ENCODE assay signal across 17 cellular contexts in the genomic region with DNA sequence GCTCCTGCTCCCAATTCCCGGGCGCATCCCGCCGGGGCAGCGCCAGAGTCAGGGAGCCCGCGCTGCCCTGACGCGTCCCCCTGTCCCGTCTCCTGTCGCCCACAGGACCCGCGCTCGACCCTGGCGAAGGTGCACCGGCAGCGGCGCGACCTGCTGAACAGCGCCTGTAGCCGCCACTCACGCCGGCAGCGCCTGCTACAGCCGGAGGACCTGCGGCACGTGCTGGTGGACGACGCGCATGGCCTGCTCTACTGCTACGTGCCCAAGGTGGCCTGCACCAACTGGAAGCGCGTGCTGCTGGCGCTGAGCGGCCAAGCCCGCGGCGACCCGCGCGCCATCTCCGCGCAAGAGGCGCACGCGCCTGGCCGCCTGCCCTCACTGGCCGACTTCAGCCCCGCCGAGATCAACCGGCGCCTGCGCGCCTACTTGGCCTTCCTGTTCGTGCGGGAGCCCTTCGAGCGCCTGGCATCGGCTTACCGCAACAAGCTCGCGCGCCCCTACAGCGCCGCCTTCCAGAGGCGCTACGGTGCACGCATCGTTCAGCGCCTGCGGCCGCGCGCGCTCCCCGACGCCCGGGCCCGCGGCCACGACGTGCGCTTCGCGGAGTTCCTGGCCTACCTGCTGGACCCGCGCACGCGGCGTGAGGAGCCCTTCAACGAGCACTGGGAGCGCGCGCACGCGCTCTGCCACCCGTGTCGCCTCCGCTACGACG. TPM values are rescaled to one million over a fixed set of nuclear protein-coding genes. Genes with fewer than 3 reads are reported as not detected.
DNase-seq lines count a peak whose midpoint lies in the region; ATAC-seq, FAIRE-seq and TF ChIP-seq lines count a peak whose summit lies in the region.
"Had no signal": no experiment of that assay in that cellular context is flagged by ENCODE, and none has a peak within 500 bp of the region (broad histone marks: within the 10 kb centered on the region; RNA-seq: fewer than 3 reads in every experiment).

No MANE protein-coding gene starts in this region.

- TF ChIP-seq CTCF in endothelial cell of umbilical vein (IDR thresholded peaks at IDR 0.05; ENCODE audit: extremely low read depth in 1 of 2, insufficient read depth in 1 of 2, low read depth in 1 of 2, low read length in 2 of 2) (no peak), neutrophil (IDR thresholded peaks at IDR 0.05) (no peak), upper lobe of right lung (IDR thresholded peaks at IDR 0.05) (no peak)

- dilution Hi-C loops in endothelial cell of umbilical vein (cut with MboI; ENCODE audit: extremely low pct_ligation_motif_present, low sequenced_read_pairs): no loop called here

- H3K27ac ChIP-seq in endothelial cell of umbilical vein (ENCODE audit: insufficient read depth, low read depth, low read length): no peak overlapping the region
- H3K27ac ChIP-seq in neutrophil: peak overlapping the region; percentile 89
- H3K27ac ChIP-seq in upper lobe of right lung: no peak overlapping the region
- H3K27ac ChIP-seq: brain microvascular endothelial cell, tibial nerve had no signal

- H3K4me1 Mint-ChIP-seq in activated naive CD8-positive, alpha-beta T cell treated with anti-CD3 and anti-CD28 coated beads, Interleukin-2, amount 10 ng/mL, durations not matched to agents 7 days and 5 days: peaks cover 8% of the 10 kb centered on the region
- peaks cover 5% of the 10 kb centered on the region for H3K4me1 Mint-ChIP-seq in activated naive CD8-positive, alpha-beta T cell treated with anti-CD3 and anti-CD28 coated beads, Interleukin-2, amount 50 U/mL, for 24 hours

- DNase-seq in activated naive CD8-positive, alpha-beta T cell treated with anti-CD3 and anti-CD28 coated beads, Interleukin-2, amount 10 ng/mL, durations not matched to agents 7 days and 5 days: peak; percentile 17
- DNase-seq in activated naive CD8-positive, alpha-beta T cell treated with anti-CD3 and anti-CD28 coated beads, Interleukin-2, amount 50 U/mL, for 24 hours: no peak
- DNase-seq in endothelial cell of umbilical vein (ENCODE audit: low read depth, low spot score) (no peak), upper lobe of right lung (peak; percentile 63), NCI-H69 (lab: John Stamatoyannopoulos, UW) (no peak)
- DNase-seq: activated CD4-positive, alpha-beta T cell treated with anti-CD3 and anti-CD28 coated beads for 4 hours; brain microvascular endothelial cell; NCI-H1436; NCI-H510A treated with DMSO at 0.1 percent for 48 hours; stimulated activated CD4-positive, alpha-beta T cell treated with anti-CD3 and anti-CD28 coated beads, Interleukin-12 subunit alpha, Interleukin-12 subunit beta, amount 100 ng/mL, for 4 hours had no signal

- H3K4me2 ChIP-seq in endothelial cell of umbilical vein (ENCODE audit: insufficient read depth, low read length): no peak overlapping the region

- H3K27me3 ChIP-seq in endothelial cell of umbilical vein (ENCODE audit: control insufficient read depth in 2 of 2, insufficient read depth in 2 of 2, low read length in 2 of 2): no peaks in the 10 kb centered on the region
- H3K27me3 ChIP-seq in neutrophil: no peaks in the 10 kb centered on the region
- peaks cover 23% of the 10 kb centered on the region for H3K27me3 ChIP-seq in upper lobe of right lung

- H3K9ac ChIP-seq in endothelial cell of umbilical vein (replicated peaks; ENCODE audit: extremely low read depth, insufficient read depth, low read length): no peak overlapping the region

- H4K20me1 ChIP-seq in endothelial cell of umbilical vein (replicated peaks; ENCODE audit: control insufficient read depth, extremely low read depth, insufficient read depth, low read length): no peaks in the 10 kb centered on the region

- H3K4me1 ChIP-seq in endothelial cell of umbilical vein (ENCODE audit: control insufficient read depth, extremely low read depth, insufficient read depth, low read length): peaks cover 3% of the 10 kb centered on the region
- peaks cover 19% of the 10 kb centered on the region in 2 experiments for H3K4me1 ChIP-seq in neutrophil (ENCODE audit: control insufficient read depth in 1 of 2, insufficient read depth in 1 of 2, low read depth in 1 of 2, low read length in 1 of 2)
- H3K4me1 ChIP-seq in upper lobe of right lung: peaks cover 10% of the 10 kb centered on the region

- no peak for TF ChIP-seq POLR2A in endothelial cell of umbilical vein (IDR thresholded peaks at IDR 0.05; ENCODE audit: low read depth, low read length)

- H3K36me3 Mint-ChIP-seq in activated naive CD8-positive, alpha-beta T cell treated with anti-CD3 and anti-CD28 coated beads, Interleukin-2, amount 10 ng/mL, durations not matched to agents 7 days and 5 days: no peaks in the 10 kb centered on the region
- H3K36me3 Mint-ChIP-seq in activated naive CD8-positive, alpha-beta T cell treated with anti-CD3 and anti-CD28 coated beads, Interleukin-2, amount 50 U/mL, for 24 hours (ENCODE audit: low read depth): no peaks in the 10 kb centered on the region
- H3K36me3 Mint-ChIP-seq: naive thymus-derived CD8-positive, alpha-beta T cell had no signal

- no peak overlapping the region for H3K4me3 ChIP-seq in endothelial cell of umbilical vein (replicated peaks in 1 of 3; ENCODE audit: insufficient read depth in 1 of 3, low read depth in 1 of 3, low read length in 3 of 3)
- H3K4me3 ChIP-seq in neutrophil (ENCODE audit: low read depth in 1 of 2, low read length in 1 of 2): no peak overlapping the region
- no peak overlapping the region for H3K4me3 ChIP-seq in upper lobe of right lung
- H3K4me3 ChIP-seq: tibial nerve had no signal

- H2AFZ ChIP-seq in endothelial cell of umbilical vein (ENCODE audit: low read depth, low read length): no peak overlapping the region

- no peak overlapping the region for H3K27ac Mint-ChIP-seq in activated naive CD8-positive, alpha-beta T cell treated with anti-CD3 and anti-CD28 coated beads, Interleukin-2, amount 10 ng/mL, durations not matched to agents 7 days and 5 days
- no peak overlapping the region for H3K27ac Mint-ChIP-seq in activated naive CD8-positive, alpha-beta T cell treated with anti-CD3 and anti-CD28 coated beads, Interleukin-2, amount 50 U/mL, for 24 hours

- no peaks in the 10 kb centered on the region for H3K79me2 ChIP-seq in endothelial cell of umbilical vein (ENCODE audit: control insufficient read depth, insufficient read depth, low read length)

- peaks cover 3% of the 10 kb centered on the region for H3K9me3 Mint-ChIP-seq in activated naive CD8-positive, alpha-beta T cell treated with anti-CD3 and anti-CD28 coated beads, Interleukin-2, amount 10 ng/mL, durations not matched to agents 7 days and 5 days
- H3K9me3 Mint-ChIP-seq in activated naive CD8-positive, alpha-beta T cell treated with anti-CD3 and anti-CD28 coated beads, Interleukin-2, amount 50 U/mL, for 24 hours: peaks cover 4% of the 10 kb centered on the region

- no peak overlapping the region for H3K4me3 Mint-ChIP-seq in activated naive CD8-positive, alpha-beta T cell treated with anti-CD3 and anti-CD28 coated beads, Interleukin-2, amount 10 ng/mL, durations not matched to agents 7 days and 5 days
- H3K4me3 Mint-ChIP-seq in activated naive CD8-positive, alpha-beta T cell treated with anti-CD3 and anti-CD28 coated beads, Interleukin-2, amount 50 U/mL, for 24 hours: no peak overlapping the region
- H3K4me3 Mint-ChIP-seq: naive thymus-derived CD8-positive, alpha-beta T cell had no signal

- no peak for FAIRE-seq in endothelial cell of umbilical vein (lab: Jason Lieb, UNC)

- H3K9me3 ChIP-seq in endothelial cell of umbilical vein (replicated peaks; ENCODE audit: control insufficient read depth, insufficient read depth, low read length): no peaks in the 10 kb centered on the region
- no peaks in the 10 kb centered on the region for H3K9me3 ChIP-seq in neutrophil
- H3K9me3 ChIP-seq in upper lobe of right lung: no peaks in the 10 kb centered on the region

- no peak for ATAC-seq in activated naive CD8-positive, alpha-beta T cell treated with anti-CD3 and anti-CD28 coated beads, Interleukin-2, amount 10 ng/mL, durations not matched to agents 7 days and 5 days (ENCODE audit: low read depth)
- no peak for ATAC-seq in activated naive CD8-positive, alpha-beta T cell treated with anti-CD3 and anti-CD28 coated beads, Interleukin-2, amount 50 U/mL, for 24 hours
- ATAC-seq in upper lobe of right lung: no peak
- ATAC-seq in GM19023 (IDR thresholded peaks at IDR 0.05; ENCODE audit: unreplicated experiment): no peak
- no peak for ATAC-seq in GM21526 (IDR thresholded peaks at IDR 0.05; ENCODE audit: low FRiP score, unreplicated experiment)
- ATAC-seq: naive thymus-derived CD8-positive, alpha-beta T cell had no signal

- H3K36me3 ChIP-seq in endothelial cell of umbilical vein (ENCODE audit: control insufficient read depth in 2 of 2, extremely low read depth in 1 of 2, insufficient read depth in 2 of 2, low read length in 2 of 2) (no peaks in the 10 kb centered on the region), neutrophil (no peaks in the 10 kb centered on the region), upper lobe of right lung (no peaks in the 10 kb centered on the region)
- H3K36me3 ChIP-seq: brain microvascular endothelial cell, tibial nerve had no signal

- H3K9me1 ChIP-seq in endothelial cell of umbilical vein (replicated peaks; ENCODE audit: control insufficient read depth, extremely low read depth, insufficient read depth, low read length): no peaks in the 10 kb centered on the region

- POLR2A ChIA-PET in activated naive CD8-positive, alpha-beta T cell treated with anti-CD3 and anti-CD28 coated beads, Interleukin-2, amount 10 ng/mL, durations not matched to agents 7 days and 5 days (lab: Charles Lee): no interaction called here
- POLR2A ChIA-PET in endothelial cell of umbilical vein (lab: Charles Lee): no interaction called here

- intact Hi-C loops in endothelial cell of umbilical vein (cut with micrococcal nuclease) (no loop called here), upper lobe of right lung (cut with DNase I) (no loop called here)

- no TSS peak for BruUV-seq in endothelial cell of umbilical vein (replicated peaks; lab: Mats Ljungman, UMichigan)

- CTCF ChIA-PET in endothelial cell of umbilical vein (lab: Charles Lee): no interaction called here

- peaks cover 9% of the 10 kb centered on the region for H3K27me3 Mint-ChIP-seq in activated naive CD8-positive, alpha-beta T cell treated with anti-CD3 and anti-CD28 coated beads, Interleukin-2, amount 10 ng/mL, durations not matched to agents 7 days and 5 days
- peaks cover 5% of the 10 kb centered on the region for H3K27me3 Mint-ChIP-seq in activated naive CD8-positive, alpha-beta T cell treated with anti-CD3 and anti-CD28 coated beads, Interleukin-2, amount 50 U/mL, for 24 hours

RNA-seq across cellular contexts. Expression of gene C3orf22, which starts 16.9 kb away (rescaled TPM):
- total RNA-seq in activated naive CD8-positive, alpha-beta T cell treated with anti-CD3 and anti-CD28 coated beads, Interleukin-2, amount 10 ng/mL, durations not matched to agents 7 days and 5 days: not detected
- total RNA-seq in endothelial cell of umbilical vein (not detected in 2 replicates), upper lobe of right lung (not detected)
- polyA plus RNA-seq in endothelial cell of umbilical vein: not detected in 2 replicates
- not detected in 2 replicates for polyA plus RNA-seq in endothelial cell of umbilical vein (2011; cell fraction: cytosol; rRNA removed)
- polyA plus RNA-seq in endothelial cell of umbilical vein (2011; cell fraction: nucleus; rRNA removed): not detected in 2 replicates
- polyA plus RNA-seq in endothelial cell of umbilical vein (2012): not detected in 2 replicates
- not detected in 2 replicates for polyA minus RNA-seq in endothelial cell of umbilical vein
- polyA minus RNA-seq in endothelial cell of umbilical vein (2011; cell fraction: cytosol; rRNA and poly(A)+ RNA removed): not detected
- not detected in 2 replicates for polyA minus RNA-seq in endothelial cell of umbilical vein (2011; cell fraction: nucleus; rRNA and poly(A)+ RNA removed)
- total RNA-seq: glomerular endothelial cell; naive thymus-derived CD8-positive, alpha-beta T cell; T-helper 1 cell treated with Interleukin-12 subunit alpha and Interleukin-12 subunit beta and Interleukin-4 antibody, amounts not matched to agents 30 ng/mL and 1 ng/mL, for 36 hours; tibial nerve had no signal
- polyA plus RNA-seq: naive thymus-derived CD8-positive, alpha-beta T cell had no signal

RNA-seq across cellular contexts. Expression of gene CHST13, which starts 17.8 kb away (rescaled TPM):
- total RNA-seq in activated naive CD8-positive, alpha-beta T cell treated with anti-CD3 and anti-CD28 coated beads, Interleukin-2, amount 10 ng/mL, durations not matched to agents 7 days and 5 days: under 1 TPM in 1 of 2 experiments, not detected in 1; 0.28 TPM
- total RNA-seq in endothelial cell of umbilical vein (not detected in 2 replicates), upper lobe of right lung (0.64 TPM)
- polyA plus RNA-seq in endothelial cell of umbilical vein: 0.04 TPM in 1 of 2 replicates, not detected in the other
- polyA plus RNA-seq in endothelial cell of umbilical vein (2011; cell fraction: cytosol; rRNA removed): not detected in 2 replicates
- polyA plus RNA-seq in endothelial cell of umbilical vein (2011; cell fraction: nucleus; rRNA removed): not detected in 2 replicates
- polyA plus RNA-seq in endothelial cell of umbilical vein (2012): not detected in 2 replicates
- polyA minus RNA-seq in endothelial cell of umbilical vein: not detected in 2 replicates
- not detected for polyA minus RNA-seq in endothelial cell of umbilical vein (2011; cell fraction: cytosol; rRNA and poly(A)+ RNA removed)
- polyA minus RNA-seq in endothelial cell of umbilical vein (2011; cell fraction: nucleus; rRNA and poly(A)+ RNA removed): not detected in 2 replicates
- total RNA-seq: glomerular endothelial cell; naive thymus-derived CD8-positive, alpha-beta T cell; T-helper 1 cell treated with Interleukin-12 subunit alpha and Interleukin-12 subunit beta and Interleukin-4 antibody, amounts not matched to agents 30 ng/mL and 1 ng/mL, for 36 hours had no signal

RNA-seq across cellular contexts. Expression of gene UROC1, which starts 24.2 kb away (rescaled TPM):
- total RNA-seq in activated naive CD8-positive, alpha-beta T cell treated with anti-CD3 and anti-CD28 coated beads, Interleukin-2, amount 10 ng/mL, durations not matched to agents 7 days and 5 days: not detected
- total RNA-seq in endothelial cell of umbilical vein (not detected in 2 replicates), upper lobe of right lung (not detected)
- not detected in 2 replicates for polyA plus RNA-seq in endothelial cell of umbilical vein
- polyA plus RNA-seq in endothelial cell of umbilical vein (2011; cell fraction: cytosol; rRNA removed): not detected in 2 replicates
- polyA plus RNA-seq in endothelial cell of umbilical vein (2011; cell fraction: nucleus; rRNA removed): not detected in 2 replicates
- polyA plus RNA-seq in endothelial cell of umbilical vein (2012): not detected in 2 replicates
- not detected in 2 replicates for polyA minus RNA-seq in endothelial cell of umbilical vein
- not detected for polyA minus RNA-seq in endothelial cell of umbilical vein (2011; cell fraction: cytosol; rRNA and poly(A)+ RNA removed)
- polyA minus RNA-seq in endothelial cell of umbilical vein (2011; cell fraction: nucleus; rRNA and poly(A)+ RNA removed): not detected in 2 replicates
- total RNA-seq: glomerular endothelial cell; T-helper 1 cell treated with Interleukin-12 subunit alpha and Interleukin-12 subunit beta and Interleukin-4 antibody, amounts not matched to agents 30 ng/mL and 1 ng/mL, for 36 hours; tibial nerve had no signal

Comparison
In these comparisons a context has a peak if more than half of its experiments do, and no peak if none do; other contexts are left out.
1. DNase-seq: peak in activated naive CD8-positive, alpha-beta T cell treated with anti-CD3 and anti-CD28 coated beads, Interleukin-2, amount 10 ng/mL, durations not matched to agents 7 days and 5 days (single experiment) and upper lobe of right lung (single experiment); none in activated naive CD8-positive, alpha-beta T cell treated with anti-CD3 and anti-CD28 coated beads, Interleukin-2, amount 50 U/mL, for 24 hours (single experiment), endothelial cell of umbilical vein (single experiment) and NCI-H69 (single experiment).